Comparison of ENCODE assay signal across 1 cellular context in genomic region chr3:71585126-71585525, GRCh38.
TF ChIP-seq lines count a peak whose summit lies in the region.

No MANE protein-coding gene starts in this region.

TF ChIP-seq in H1, 55 proteins besides CTCF, POLR2A, EP300 and RAD21:
- no peak for TF ChIP-seq TBP (IDR thresholded peaks at IDR 0.05; ENCODE audit: low read depth, low read length)
- TF ChIP-seq CEBPB (IDR thresholded peaks at IDR 0.05; ENCODE audit: low read depth, low read length) = no peak
